Comparison of ENCODE assay signal across 22 cellular contexts in the genomic region with DNA sequence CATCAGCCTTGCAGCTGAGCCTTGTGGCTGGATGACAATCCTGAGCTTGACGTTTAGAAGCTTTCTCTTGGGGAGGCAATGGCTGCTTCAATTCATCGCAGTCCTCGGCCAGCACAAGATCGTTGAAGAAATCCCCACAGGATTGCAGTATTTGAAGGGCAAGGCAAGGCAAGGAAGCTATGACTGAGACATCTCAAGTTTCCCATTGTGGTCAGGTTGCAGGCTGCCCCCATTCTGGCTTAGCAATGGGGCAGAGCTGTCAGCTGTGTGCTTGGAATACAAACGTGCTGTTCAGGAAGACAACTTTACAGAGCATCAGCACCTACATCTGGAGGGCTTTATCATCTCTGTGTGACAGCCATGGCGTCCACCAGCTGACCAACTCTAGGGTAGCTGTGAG.
DNase-seq lines count a peak whose midpoint lies in the region; ATAC-seq, FAIRE-seq and TF ChIP-seq lines count a peak whose summit lies in the region.
"Had no signal": no experiment of that assay in that cellular context is flagged by ENCODE, and none has a peak within 500 bp of the region (broad histone marks: within the 10 kb centered on the region; RNA-seq: fewer than 3 reads in every experiment).

No MANE protein-coding gene starts in this region.

- H3K4me3 Mint-ChIP-seq in stimulated activated naive CD8-positive, alpha-beta T cell treated with anti-CD3 and anti-CD28 coated beads, Interleukin-15, amount 100 ng/mL, for 72 hours: no peak overlapping the region
- H3K4me3 Mint-ChIP-seq: activated CD4-positive, alpha-beta memory T cell treated with anti-CD3 and anti-CD28 coated beads, Interleukin-2, amount 10 ng/mL, durations not matched to agents 7 days and 5 days; activated naive CD8-positive, alpha-beta T cell treated with anti-CD3 and anti-CD28 coated beads, Interleukin-2, amount 10 ng/mL, durations not matched to agents 7 days and 5 days; effector memory CD8-positive, alpha-beta T cell; mesothelial cell of epicardium had no signal

- no peak overlapping the region for H3K9ac ChIP-seq in parathyroid adenoma

- H3K36me3 ChIP-seq in SJCRH30: no peaks in the 10 kb centered on the region
- no peaks in the 10 kb centered on the region for H3K36me3 ChIP-seq in parathyroid adenoma (ENCODE audit: control insufficient read depth, insufficient read depth, low read length)
- H3K36me3 ChIP-seq in pancreas: no peaks in the 10 kb centered on the region
- H3K36me3 ChIP-seq: HAP-1, tibial nerve, WERI-Rb-1 had no signal

- peak overlapping the region; percentile 16 for H3K4me3 ChIP-seq in SJCRH30
- H3K4me3 ChIP-seq in parathyroid adenoma (ENCODE audit: low read depth, low read length): no peak overlapping the region
- H3K4me3 ChIP-seq in pancreas: no peak overlapping the region
- H3K4me3 ChIP-seq: HAP-1, tibial nerve had no signal

- no peaks in the 10 kb centered on the region for H3K9me3 Mint-ChIP-seq in stimulated activated naive CD8-positive, alpha-beta T cell treated with anti-CD3 and anti-CD28 coated beads, Interleukin-15, amount 100 ng/mL, for 72 hours
- H3K9me3 Mint-ChIP-seq: effector memory CD8-positive, alpha-beta T cell; mesothelial cell of epicardium had no signal

- 79 to 83% methylated on average over 6 of the region's 6 CpGs for WGBS in pancreas, 2 donors

- H3K4me1 ChIP-seq in SJCRH30 (peaks cover 45% of the 10 kb centered on the region), parathyroid adenoma (peaks cover 6% of the 10 kb centered on the region), pancreas (peaks cover 6 to 7% (median 6%) of the 10 kb centered on the region in 3 donors)

- no peak for ATAC-seq in stimulated activated naive CD8-positive, alpha-beta T cell treated with anti-CD3 and anti-CD28 coated beads, Interleukin-15, amount 100 ng/mL, for 72 hours
- ATAC-seq in pancreas: no peak
- ATAC-seq in activated CD4-positive, CD25-positive, alpha-beta regulatory T cell treated with anti-CD3 and anti-CD28 coated beads, Interleukin-2, amount 50 U/mL, for 24 hours: no peak
- ATAC-seq: effector memory CD8-positive, alpha-beta T cell; left cardiac atrium had no signal

- peak overlapping the region; percentile 89 for H2AFZ ChIP-seq in parathyroid adenoma

- DNase-seq in DMS79 (lab: John Stamatoyannopoulos, UW) (peak; percentile 7), SJCRH30 (peak; percentile 85 to 94), fibroblast of peridontal ligament (ENCODE audit: extremely low read depth) (peak; percentile 88), pancreas (no peak), NCI-H82 treated with DMSO at 0.1 percent for 48 hours (lab: John Stamatoyannopoulos, UW; ENCODE audit: unreplicated experiment) (no peak)
- no peak for DNase-seq in stimulated activated naive CD8-positive, alpha-beta T cell treated with anti-CD3 and anti-CD28 coated beads, Interleukin-15, amount 100 ng/mL, for 72 hours
- DNase-seq: activated CD4-positive, alpha-beta memory T cell treated with anti-CD3 and anti-CD28 coated beads, Interleukin-2, amount 10 ng/mL, durations not matched to agents 7 days and 5 days; activated naive CD8-positive, alpha-beta T cell treated with anti-CD3 and anti-CD28 coated beads, Interleukin-2, amount 10 ng/mL, durations not matched to agents 7 days and 5 days; central memory CD4-positive, alpha-beta T cell; DMS153; effector memory CD8-positive, alpha-beta T cell; hippocampal formation; left cardiac atrium; NCI-H1436 treated with DMSO at 0.1 percent for 48 hours; NCI-H226; occipital lobe; WERI-Rb-1 had no signal

- H3K79me2 ChIP-seq in parathyroid adenoma: no peaks in the 10 kb centered on the region

- H3K27me3 ChIP-seq in SJCRH30 (no peaks in the 10 kb centered on the region), parathyroid adenoma (ENCODE audit: control insufficient read depth, insufficient read depth, low read length) (no peaks in the 10 kb centered on the region), pancreas (no peaks in the 10 kb centered on the region)
- H3K27me3 ChIP-seq: tibial nerve had no signal

- no peak overlapping the region for H3K4me2 ChIP-seq in parathyroid adenoma (ENCODE audit: low read length)

- FAIRE-seq in pancreas (lab: Jason Lieb, UNC): no peak

- TF ChIP-seq CTCF in parathyroid adenoma (IDR thresholded peaks at IDR 0.05) (no peak), pancreas (IDR thresholded peaks at IDR 0.05) (no peak)

- no peaks in the 10 kb centered on the region for H3K27me3 Mint-ChIP-seq in stimulated activated naive CD8-positive, alpha-beta T cell treated with anti-CD3 and anti-CD28 coated beads, Interleukin-15, amount 100 ng/mL, for 72 hours
- H3K27me3 Mint-ChIP-seq: activated CD4-positive, alpha-beta memory T cell treated with anti-CD3 and anti-CD28 coated beads, Interleukin-2, amount 10 ng/mL, durations not matched to agents 7 days and 5 days; activated naive CD8-positive, alpha-beta T cell treated with anti-CD3 and anti-CD28 coated beads, Interleukin-2, amount 10 ng/mL, durations not matched to agents 7 days and 5 days; effector memory CD8-positive, alpha-beta T cell had no signal

- H3K4me1 Mint-ChIP-seq in stimulated activated naive CD8-positive, alpha-beta T cell treated with anti-CD3 and anti-CD28 coated beads, Interleukin-15, amount 100 ng/mL, for 72 hours: no peaks in the 10 kb centered on the region
- H3K4me1 Mint-ChIP-seq: activated CD4-positive, alpha-beta memory T cell treated with anti-CD3 and anti-CD28 coated beads, Interleukin-2, amount 10 ng/mL, durations not matched to agents 7 days and 5 days; activated naive CD8-positive, alpha-beta T cell treated with anti-CD3 and anti-CD28 coated beads, Interleukin-2, amount 10 ng/mL, durations not matched to agents 7 days and 5 days had no signal

- no peaks in the 10 kb centered on the region for H3K9me3 ChIP-seq in SJCRH30 (replicated peaks)
- H3K9me3 ChIP-seq in parathyroid adenoma (ENCODE audit: control insufficient read depth, low read length): no peaks in the 10 kb centered on the region
- H3K9me3 ChIP-seq in pancreas: no peaks in the 10 kb centered on the region
- H3K9me3 ChIP-seq: HAP-1, tibial nerve had no signal

- H3K27ac ChIP-seq in SJCRH30 (peak overlapping the region; percentile 55), parathyroid adenoma (peak overlapping the region; percentile 34), pancreas (no peak overlapping the region)
- H3K27ac ChIP-seq: tibial nerve, WERI-Rb-1 had no signal

- intact Hi-C loops in pancreas (cut with DNase I): no loop called here

- H3K27ac Mint-ChIP-seq in stimulated activated naive CD8-positive, alpha-beta T cell treated with anti-CD3 and anti-CD28 coated beads, Interleukin-15, amount 100 ng/mL, for 72 hours: no peak overlapping the region
- H3K27ac Mint-ChIP-seq: activated CD4-positive, alpha-beta memory T cell treated with anti-CD3 and anti-CD28 coated beads, Interleukin-2, amount 10 ng/mL, durations not matched to agents 7 days and 5 days; activated naive CD8-positive, alpha-beta T cell treated with anti-CD3 and anti-CD28 coated beads, Interleukin-2, amount 10 ng/mL, durations not matched to agents 7 days and 5 days; mesothelial cell of epicardium had no signal

Comparison
In these comparisons a context has a peak if more than half of its experiments do, and no peak if none do; other contexts are left out.
1. DNase-seq: peak in DMS79 (single experiment), SJCRH30 (2 of 2) and fibroblast of peridontal ligament (single experiment); none in stimulated activated naive CD8-positive, alpha-beta T cell treated with anti-CD3 and anti-CD28 coated beads, Interleukin-15, amount 100 ng/mL, for 72 hours (0 of 2), pancreas (0 of 6) and NCI-H82 treated with DMSO at 0.1 percent for 48 hours (single experiment).
2. H3K27ac ChIP-seq: peak in SJCRH30 (single experiment) and parathyroid adenoma (single experiment); none in pancreas (0 of 4).